19 cellular contexts compared by ENCODE assay signal in genomic region chr11:44835326-44835725, GRCh38.
"Had no signal": no experiment of that assay in that cellular context is flagged by ENCODE, and none has a peak within 500 bp of the region (broad histone marks: within the 10 kb centered on the region; RNA-seq: fewer than 3 reads in every experiment).

No MANE protein-coding gene starts in this region.

- H3K36me3 Mint-ChIP-seq: natural killer cell treated with Interleukin-12 subunit alpha and Interleukin-12 subunit beta and Interleukin-15 and Interleukin-18, amount 100 ng/mL, for 72 hours; stimulated activated memory B cell treated with anti-CD40 and anti-IgM and Interleukin-4, amounts not matched to agents 10 μg/mL and 1 μg/mL and 100 μg/mL, for 72 hours had no signal

- H3K4me1 Mint-ChIP-seq: activated naive CD8-positive, alpha-beta T cell treated with anti-CD3 and anti-CD28 coated beads, Interleukin-2, amount 10 ng/mL, durations not matched to agents 7 days and 5 days; central memory CD8-positive, alpha-beta T cell; stimulated activated memory B cell treated with anti-CD40 and anti-IgM and Interleukin-4, amounts not matched to agents 10 μg/mL and 1 μg/mL and 100 μg/mL, for 72 hours had no signal

- H3K9me3 ChIP-seq: tibial nerve had no signal

- H3K4me3 Mint-ChIP-seq: activated naive CD8-positive, alpha-beta T cell treated with anti-CD3 and anti-CD28 coated beads, Interleukin-2, amount 10 ng/mL, durations not matched to agents 7 days and 5 days; central memory CD8-positive, alpha-beta T cell; natural killer cell treated with Interleukin-12 subunit alpha and Interleukin-12 subunit beta and Interleukin-15 and Interleukin-18, amount 100 ng/mL, for 72 hours; stimulated activated memory B cell treated with anti-CD40 and anti-IgM and Interleukin-4, amounts not matched to agents 10 μg/mL and 1 μg/mL and 100 μg/mL, for 72 hours; T-cell had no signal

- ATAC-seq: activated CD4-positive, CD25-positive, alpha-beta regulatory T cell treated with anti-CD3 and anti-CD28 coated beads, Interleukin-2, amount 50 U/mL, for 24 hours; left colon; stimulated activated memory B cell treated with anti-CD40 and anti-IgM and Interleukin-4, amounts not matched to agents 10 μg/mL and 1 μg/mL and 100 μg/mL, for 72 hours; T-cell had no signal

- H3K36me3 ChIP-seq: brain microvascular endothelial cell, heart left ventricle, tibial nerve had no signal

- H3K27me3 Mint-ChIP-seq: T-cell had no signal

- DNase-seq: activated naive CD4-positive, alpha-beta T cell; activated naive CD8-positive, alpha-beta T cell treated with anti-CD3 and anti-CD28 coated beads, Interleukin-2, amount 10 ng/mL, durations not matched to agents 7 days and 5 days; activated T-cell treated with anti-CD3 and anti-CD28 coated beads for 4 hours; brain microvascular endothelial cell; cortex of kidney; effector CD4-positive, alpha-beta T cell; heart left ventricle; left colon; stimulated activated CD4-positive, alpha-beta T cell treated with anti-CD3 and anti-CD28 coated beads, Interleukin-2, amount 100 ng/mL, for 48 hours; substantia nigra; T-cell; T-helper 9 cell had no signal

- H3K27me3 ChIP-seq: heart left ventricle, tibial nerve had no signal

- H3K27ac Mint-ChIP-seq: activated naive CD8-positive, alpha-beta T cell treated with anti-CD3 and anti-CD28 coated beads, Interleukin-2, amount 10 ng/mL, durations not matched to agents 7 days and 5 days; natural killer cell treated with Interleukin-12 subunit alpha and Interleukin-12 subunit beta and Interleukin-15 and Interleukin-18, amount 100 ng/mL, for 72 hours; stimulated activated memory B cell treated with anti-CD40 and anti-IgM and Interleukin-4, amounts not matched to agents 10 μg/mL and 1 μg/mL and 100 μg/mL, for 72 hours; T-cell had no signal

- H3K9me3 Mint-ChIP-seq: central memory CD8-positive, alpha-beta T cell; natural killer cell treated with Interleukin-12 subunit alpha and Interleukin-12 subunit beta and Interleukin-15 and Interleukin-18, amount 100 ng/mL, for 72 hours; stimulated activated memory B cell treated with anti-CD40 and anti-IgM and Interleukin-4, amounts not matched to agents 10 μg/mL and 1 μg/mL and 100 μg/mL, for 72 hours; T-cell had no signal

- H3K27ac ChIP-seq: brain microvascular endothelial cell had no signal

- FAIRE-seq: endothelial cell of umbilical vein, frontal cortex had no signal

- H3K4me3 ChIP-seq: heart left ventricle, tibial nerve had no signal
